ENCODE assay signal across 8 cellular contexts in the genomic region with DNA sequence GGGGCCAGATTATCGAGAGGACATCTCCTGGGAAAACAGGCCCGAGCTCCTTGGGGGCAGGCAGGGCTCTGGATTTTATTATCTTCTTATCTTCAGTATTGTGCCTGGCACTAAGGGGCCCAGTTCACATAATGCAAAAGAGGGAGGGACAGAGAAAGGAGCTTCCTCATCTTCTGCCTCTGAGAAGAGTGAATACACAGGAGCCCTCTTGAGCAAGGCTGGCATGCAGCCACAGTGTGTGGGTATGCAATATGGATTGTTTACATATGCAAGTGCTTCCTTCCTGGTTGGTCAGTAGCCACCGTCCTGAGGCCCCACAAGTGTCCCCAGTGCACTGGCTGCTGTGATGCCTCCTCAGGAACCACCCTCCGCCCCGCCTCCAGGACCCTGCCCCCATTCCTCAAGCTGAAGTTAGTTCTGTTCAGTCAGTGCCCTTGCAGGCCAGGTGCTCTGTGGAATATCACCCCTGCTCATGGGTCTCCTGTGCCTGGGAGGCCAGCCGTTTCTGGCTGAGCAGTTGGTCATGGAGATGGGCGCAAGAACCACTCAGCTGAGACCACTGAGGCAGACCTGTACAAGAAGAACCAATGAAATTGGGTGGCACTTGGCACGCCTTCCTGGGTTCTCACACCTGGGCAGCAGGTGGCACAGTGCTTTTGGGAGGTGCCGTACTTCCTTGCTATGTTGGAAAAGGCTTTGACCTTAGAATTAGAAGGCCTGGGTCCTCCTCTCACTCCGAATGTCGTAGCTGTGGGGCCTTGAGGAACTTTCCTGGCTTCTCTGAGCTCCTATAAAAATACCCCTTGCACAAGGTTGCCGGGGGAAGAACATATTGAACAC. TPM values are rescaled to one million over a fixed set of nuclear protein-coding genes. Genes with fewer than 3 reads are reported as not detected.
A peak's percentile ranks its signal among the peaks of the same experiment; 100 is the strongest.
DNase-seq lines count a peak whose midpoint lies in the region; ATAC-seq and TF ChIP-seq lines count a peak whose summit lies in the region.

No MANE protein-coding gene starts in this region.

- TF ChIP-seq POLR2A in prostate gland (IDR thresholded peaks at IDR 0.05) = no peak

- DNase-seq in NOMO-1 treated with dmso at 0.1 percent for 144 hours (lab: John Stamatoyannopoulos, UW; ENCODE audit: unreplicated experiment) = peak; percentile 96
- peak; percentile 55 for DNase-seq in prostate gland (ENCODE audit: low spot score)
- no peak for DNase-seq in dedifferentiated amniotic fluid mesenchymal stem cell (ENCODE audit: extremely low spot score)
- no peak for DNase-seq in stimulated activated CD4-positive, alpha-beta T cell treated with anti-CD3 and anti-CD28 coated beads, Interleukin-1b, Interleukin-23, amount 100 ng/mL, for 48 hours

- H3K4me1 ChIP-seq in HEK293 (ENCODE audit: control insufficient read depth, insufficient read depth, low read length) = peaks cover 10% of the 10 kb centered on the region
- no peaks in the 10 kb centered on the region for H3K4me1 ChIP-seq in prostate gland (replicated peaks)

- ATAC-seq in esophagus mucosa (peak; percentile 67), HG03342 (IDR thresholded peaks at IDR 0.05; ENCODE audit: unreplicated experiment) (no peak), HG03378 (IDR thresholded peaks at IDR 0.05; ENCODE audit: unreplicated experiment) (no peak)

- WGBS in prostate gland = 67% methylated on average over 12 of the region's 12 CpGs

- H3K4me3 ChIP-seq in HEK293 (ENCODE audit: low read depth, low read length) (no peak overlapping the region), prostate gland (no peak overlapping the region)

- POLR2A ChIA-PET in HEK293 (lab: Yijun Ruan, JAX) = interaction anchor here (0.6 to 1.8 kb wide), 4 partner anchors 24 to 74 kb away, joined by 3 to 6 read pairs (median 4); no protein-coding TSS in a partner anchor

- no peaks in the 10 kb centered on the region for H3K27me3 ChIP-seq in prostate gland (replicated peaks; ENCODE audit: insufficient read depth)

- CTCF ChIA-PET in HEK293 (lab: Yijun Ruan, JAX) = interaction anchor here (1.4 to 2.2 kb wide), 2 partner anchors 76 to 103 kb away, joined by 4 to 7 read pairs; no protein-coding TSS in a partner anchor

- intact Hi-C loops in prostate gland (cut with DNase I) = no loop called here

- H3K36me3 ChIP-seq in HEK293 (ENCODE audit: control insufficient read depth in 2 of 2, insufficient read depth in 1 of 2, low read length in 2 of 2) = no peaks in the 10 kb centered on the region
- H3K36me3 ChIP-seq in prostate gland = no peaks in the 10 kb centered on the region

- H3K9me3 ChIP-seq in HEK293 (ENCODE audit: control insufficient read depth, insufficient read depth, low read depth, low read length) (no peaks in the 10 kb centered on the region), prostate gland (no peaks in the 10 kb centered on the region)

- H3K27ac ChIP-seq in HEK293 (ENCODE audit: extremely low read depth, low read depth, low read length) (peak overlapping the region; percentile 47; the same call in 1 of the 2 replicates), prostate gland (no peak overlapping the region)

- TF ChIP-seq CTCF in HEK293 (tag by site-specific recombination; IDR thresholded peaks at IDR 0.05) (no peak), prostate gland (IDR thresholded peaks at IDR 0.05) (no peak)

TF ChIP-seq in HEK293, 187 proteins besides CTCF, POLR2A, EP300 and RAD21 (continues in another document):
- no peak for TF ChIP-seq KLF9 (tag by site-specific recombination; IDR thresholded peaks at IDR 0.05; ENCODE audit: low read depth)
- no peak for TF ChIP-seq ZIC2 (tag by site-specific recombination; IDR thresholded peaks at IDR 0.05)
- TF ChIP-seq, protein P1, sequence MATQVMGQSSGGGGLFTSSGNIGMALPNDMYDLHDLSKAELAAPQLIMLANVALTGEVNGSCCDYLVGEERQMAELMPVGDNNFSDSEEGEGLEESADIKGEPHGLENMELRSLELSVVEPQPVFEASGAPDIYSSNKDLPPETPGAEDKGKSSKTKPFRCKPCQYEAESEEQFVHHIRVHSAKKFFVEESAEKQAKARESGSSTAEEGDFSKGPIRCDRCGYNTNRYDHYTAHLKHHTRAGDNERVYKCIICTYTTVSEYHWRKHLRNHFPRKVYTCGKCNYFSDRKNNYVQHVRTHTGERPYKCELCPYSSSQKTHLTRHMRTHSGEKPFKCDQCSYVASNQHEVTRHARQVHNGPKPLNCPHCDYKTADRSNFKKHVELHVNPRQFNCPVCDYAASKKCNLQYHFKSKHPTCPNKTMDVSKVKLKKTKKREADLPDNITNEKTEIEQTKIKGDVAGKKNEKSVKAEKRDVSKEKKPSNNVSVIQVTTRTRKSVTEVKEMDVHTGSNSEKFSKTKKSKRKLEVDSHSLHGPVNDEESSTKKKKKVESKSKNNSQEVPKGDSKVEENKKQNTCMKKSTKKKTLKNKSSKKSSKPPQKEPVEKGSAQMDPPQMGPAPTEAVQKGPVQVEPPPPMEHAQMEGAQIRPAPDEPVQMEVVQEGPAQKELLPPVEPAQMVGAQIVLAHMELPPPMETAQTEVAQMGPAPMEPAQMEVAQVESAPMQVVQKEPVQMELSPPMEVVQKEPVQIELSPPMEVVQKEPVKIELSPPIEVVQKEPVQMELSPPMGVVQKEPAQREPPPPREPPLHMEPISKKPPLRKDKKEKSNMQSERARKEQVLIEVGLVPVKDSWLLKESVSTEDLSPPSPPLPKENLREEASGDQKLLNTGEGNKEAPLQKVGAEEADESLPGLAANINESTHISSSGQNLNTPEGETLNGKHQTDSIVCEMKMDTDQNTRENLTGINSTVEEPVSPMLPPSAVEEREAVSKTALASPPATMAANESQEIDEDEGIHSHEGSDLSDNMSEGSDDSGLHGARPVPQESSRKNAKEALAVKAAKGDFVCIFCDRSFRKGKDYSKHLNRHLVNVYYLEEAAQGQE (tag by site-specific recombination; IDR thresholded peaks at IDR 0.05) = no peak
- TF ChIP-seq ZSCAN30 (tag by site-specific recombination; IDR thresholded peaks at IDR 0.05) = no peak
- peak; percentile 32; the same call in 1 of the 2 replicates for TF ChIP-seq ZNF335 (tag by site-specific recombination; conservative IDR thresholded peaks at IDR 0.05)
- no peak for TF ChIP-seq ZNF366 (tag by site-specific recombination; conservative IDR thresholded peaks at IDR 0.05)
- TF ChIP-seq, protein P2, sequence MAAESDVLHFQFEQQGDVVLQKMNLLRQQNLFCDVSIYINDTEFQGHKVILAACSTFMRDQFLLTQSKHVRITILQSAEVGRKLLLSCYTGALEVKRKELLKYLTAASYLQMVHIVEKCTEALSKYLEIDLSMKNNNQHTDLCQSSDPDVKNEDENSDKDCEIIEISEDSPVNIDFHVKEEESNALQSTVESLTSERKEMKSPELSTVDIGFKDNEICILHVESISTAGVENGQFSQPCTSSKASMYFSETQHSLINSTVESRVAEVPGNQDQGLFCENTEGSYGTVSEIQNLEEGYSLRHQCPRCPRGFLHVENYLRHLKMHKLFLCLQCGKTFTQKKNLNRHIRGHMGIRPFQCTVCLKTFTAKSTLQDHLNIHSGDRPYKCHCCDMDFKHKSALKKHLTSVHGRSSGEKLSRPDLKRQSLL (tag by site-specific recombination; IDR thresholded peaks at IDR 0.05) = no peak
- TF ChIP-seq ZNF10 (tag by site-specific recombination; IDR thresholded peaks at IDR 0.05) = no peak
- no peak for TF ChIP-seq TCF7L2 (IDR thresholded peaks at IDR 0.05; ENCODE audit: borderline replicate concordance, low read depth, low read length)
- TF ChIP-seq GLIS2 (tag by site-specific recombination; IDR thresholded peaks at IDR 0.05) = no peak
- no peak for TF ChIP-seq ZNF560 (tag by site-specific recombination; IDR thresholded peaks at IDR 0.05; ENCODE audit: borderline replicate concordance)
- TF ChIP-seq ZBTB1 (tag by site-specific recombination; IDR thresholded peaks at IDR 0.05) = no peak
- no peak for TF ChIP-seq KLF7 (tag by site-specific recombination; IDR thresholded peaks at IDR 0.05; ENCODE audit: borderline replicate concordance)
- TF ChIP-seq ZSCAN16 (tag by site-specific recombination; IDR thresholded peaks at IDR 0.05) = no peak
- no peak for TF ChIP-seq ZNF24 (tag by site-specific recombination; IDR thresholded peaks at IDR 0.05)
- TF ChIP-seq ZBTB7A (tag by site-specific recombination; IDR thresholded peaks at IDR 0.05; ENCODE audit: low read depth) = no peak
- peak; percentile 94 for TF ChIP-seq OSR2 (tag by site-specific recombination; IDR thresholded peaks at IDR 0.05)
- TF ChIP-seq ZNF768 (tag by site-specific recombination; IDR thresholded peaks at IDR 0.05) = no peak
- no peak for TF ChIP-seq ZNF169 (tag by site-specific recombination; IDR thresholded peaks at IDR 0.05)
- TF ChIP-seq ZNF501 (tag by site-specific recombination; IDR thresholded peaks at IDR 0.05) = no peak
- TF ChIP-seq GLI2 (tag by site-specific recombination; IDR thresholded peaks at IDR 0.05; ENCODE audit: borderline replicate concordance, low read depth) = no peak
- TF ChIP-seq, protein P3, sequence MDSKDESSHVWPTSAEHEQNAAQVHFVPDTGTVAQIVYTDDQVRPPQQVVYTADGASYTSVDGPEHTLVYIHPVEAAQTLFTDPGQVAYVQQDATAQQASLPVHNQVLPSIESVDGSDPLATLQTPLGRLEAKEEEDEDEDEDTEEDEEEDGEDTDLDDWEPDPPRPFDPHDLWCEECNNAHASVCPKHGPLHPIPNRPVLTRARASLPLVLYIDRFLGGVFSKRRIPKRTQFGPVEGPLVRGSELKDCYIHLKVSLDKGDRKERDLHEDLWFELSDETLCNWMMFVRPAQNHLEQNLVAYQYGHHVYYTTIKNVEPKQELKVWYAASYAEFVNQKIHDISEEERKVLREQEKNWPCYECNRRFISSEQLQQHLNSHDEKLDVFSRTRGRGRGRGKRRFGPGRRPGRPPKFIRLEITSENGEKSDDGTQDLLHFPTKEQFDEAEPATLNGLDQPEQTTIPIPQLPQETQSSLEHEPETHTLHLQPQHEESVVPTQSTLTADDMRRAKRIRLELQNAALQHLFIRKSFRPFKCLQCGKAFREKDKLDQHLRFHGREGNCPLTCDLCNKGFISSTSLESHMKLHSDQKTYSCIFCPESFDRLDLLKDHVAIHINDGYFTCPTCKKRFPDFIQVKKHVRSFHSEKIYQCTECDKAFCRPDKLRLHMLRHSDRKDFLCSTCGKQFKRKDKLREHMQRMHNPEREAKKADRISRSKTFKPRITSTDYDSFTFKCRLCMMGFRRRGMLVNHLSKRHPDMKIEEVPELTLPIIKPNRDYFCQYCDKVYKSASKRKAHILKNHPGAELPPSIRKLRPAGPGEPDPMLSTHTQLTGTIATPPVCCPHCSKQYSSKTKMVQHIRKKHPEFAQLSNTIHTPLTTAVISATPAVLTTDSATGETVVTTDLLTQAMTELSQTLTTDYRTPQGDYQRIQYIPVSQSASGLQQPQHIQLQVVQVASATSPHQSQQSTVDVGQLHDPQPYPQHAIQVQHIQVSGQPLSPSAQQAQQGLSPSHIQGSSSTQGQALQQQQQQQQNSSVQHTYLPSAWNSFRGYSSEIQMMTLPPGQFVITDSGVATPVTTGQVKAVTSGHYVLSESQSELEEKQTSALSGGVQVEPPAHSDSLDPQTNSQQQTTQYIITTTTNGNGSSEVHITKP (tag by site-specific recombination; IDR thresholded peaks at IDR 0.05) = 0 out of 2 replicates have a peak, but pooled peaks have one; percentile 18

RNA-seq across cellular contexts. Expression of a gene that starts 35.1 kb away (rescaled TPM):
- total RNA-seq in esophagus mucosa (117 TPM), prostate gland (100 to 1,000 TPM; 197 to 240 TPM)

Comparison
In these comparisons a context has a peak if more than half of its experiments do, and no peak if none do; other contexts are left out.
1. DNase-seq: peak in NOMO-1 treated with dmso at 0.1 percent for 144 hours (single experiment) and prostate gland (single experiment); none in dedifferentiated amniotic fluid mesenchymal stem cell (single experiment) and stimulated activated CD4-positive, alpha-beta T cell treated with anti-CD3 and anti-CD28 coated beads, Interleukin-1b, Interleukin-23, amount 100 ng/mL, for 48 hours (single experiment).